ENCODE assay signal across 33 cellular contexts in the genomic region with DNA sequence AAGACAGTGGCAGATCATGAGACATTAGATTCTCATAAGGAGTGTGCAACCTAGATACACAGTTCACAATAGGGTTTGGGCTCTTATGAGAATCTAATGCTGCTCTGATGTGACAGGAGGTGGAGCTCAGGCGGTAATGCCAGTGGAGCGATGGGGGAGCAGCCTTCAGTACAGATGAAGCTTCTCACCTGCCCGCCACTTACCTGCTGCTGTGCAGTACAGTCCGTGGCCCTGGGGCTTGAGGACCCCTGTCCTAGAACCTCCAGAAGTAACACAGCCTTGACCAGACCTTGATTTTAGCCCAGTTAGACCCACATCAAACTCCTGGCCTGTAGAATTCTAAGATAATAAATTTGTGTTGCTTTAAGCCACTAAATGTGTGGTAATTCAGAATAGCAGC.
"Had no signal": no experiment of that assay in that cellular context is flagged by ENCODE, and none has a peak within 500 bp of the region (broad histone marks: within the 10 kb centered on the region; RNA-seq: fewer than 3 reads in every experiment).

No MANE protein-coding gene starts in this region.

- H3K9me3 ChIP-seq: adrenal gland, body of pancreas, breast epithelium had no signal

- FAIRE-seq: astrocyte, TTC549 had no signal

- H3K27me3 ChIP-seq: adrenal gland, body of pancreas, brain microvascular endothelial cell, breast epithelium had no signal

- ATAC-seq: activated CD8-positive, alpha-beta T cell treated with anti-CD3 and anti-CD28 coated beads for 36 hours; activated naive CD4-positive, alpha-beta T cell treated with anti-CD3 and anti-CD28 coated beads, Interleukin-2, amount 50 U/mL, for 72 hours; activated T-cell treated with anti-CD3 and anti-CD28 coated beads, Interleukin-2, amount 50 U/mL, for 4 hours; activated T-cell treated with anti-CD3 and anti-CD28 coated beads, Interleukin-2, amount 50 U/mL, for 72 hours; activated T-helper 17 cell treated with anti-CD3 and anti-CD28 coated beads, Interleukin-2, amount 50 U/mL, for 72 hours; body of pancreas; T-cell; T-helper 17 cell had no signal

- H3K9me3 Mint-ChIP-seq: activated B cell treated with CpG ODN at 0.5 μM for 24 hours; activated CD4-positive, alpha-beta memory T cell treated with anti-CD3 and anti-CD28 coated beads for 36 hours; activated CD4-positive, alpha-beta T cell treated with anti-CD3 and anti-CD28 coated beads, Interleukin-2, amount 10 ng/mL, durations not matched to agents 24 days and 14 days; activated CD8-positive, alpha-beta T cell treated with anti-CD3 and anti-CD28 coated beads for 36 hours; activated naive CD4-positive, alpha-beta T cell treated with anti-CD3 and anti-CD28 coated beads for 36 hours; activated naive CD4-positive, alpha-beta T cell treated with anti-CD3 and anti-CD28 coated beads, Interleukin-2, amount 50 U/mL, for 72 hours; activated naive CD8-positive, alpha-beta T cell treated with anti-CD3 and anti-CD28 coated beads for 36 hours; activated T-cell treated with anti-CD3 and anti-CD28 coated beads, Interleukin-2, amount 50 U/mL, for 4 hours; activated T-cell treated with anti-CD3 and anti-CD28 coated beads, Interleukin-2, amount 50 U/mL, for 72 hours; activated T-helper 1 cell treated with anti-CD3 and anti-CD28 coated beads, Interleukin-12 subunit alpha, Interleukin-12 subunit beta, Interleukin-2, Interleukin-4 antibody, amounts not matched to agents 30 ng/mL and 10 ng/mL and 1 ng/mL, durations not matched to agents 14 hours and 24 hours and 36 hours; activated T-helper 17 cell treated with anti-CD3 and anti-CD28 coated beads, Interleukin-2, amount 50 U/mL, for 72 hours; T-cell had no signal

- H3K4me3 ChIP-seq: adrenal gland, body of pancreas, breast epithelium had no signal

- H3K4me1 Mint-ChIP-seq: activated B cell treated with CpG ODN at 0.5 μM for 24 hours; activated CD4-positive, alpha-beta T cell treated with anti-CD3 and anti-CD28 coated beads, Interleukin-2, amount 10 ng/mL, durations not matched to agents 24 days and 14 days; activated T-helper 17 cell treated with anti-CD3 and anti-CD28 coated beads, Interleukin-2, amount 50 U/mL, for 72 hours; T-cell; T-helper 17 cell had no signal

- H3K4me1 ChIP-seq: adrenal gland, body of pancreas, breast epithelium had no signal

- H3K4me3 Mint-ChIP-seq: activated B cell treated with CpG ODN at 0.5 μM for 24 hours; activated CD4-positive, alpha-beta memory T cell treated with anti-CD3 and anti-CD28 coated beads for 36 hours; activated CD4-positive, alpha-beta T cell treated with anti-CD3 and anti-CD28 coated beads, Interleukin-2, amount 10 ng/mL, durations not matched to agents 24 days and 14 days; activated CD8-positive, alpha-beta T cell treated with anti-CD3 and anti-CD28 coated beads for 36 hours; activated naive CD4-positive, alpha-beta T cell treated with anti-CD3 and anti-CD28 coated beads for 36 hours; activated naive CD8-positive, alpha-beta T cell treated with anti-CD3 and anti-CD28 coated beads for 36 hours; activated T-cell treated with anti-CD3 and anti-CD28 coated beads, Interleukin-2, amount 50 U/mL, for 4 hours; activated T-cell treated with anti-CD3 and anti-CD28 coated beads, Interleukin-2, amount 50 U/mL, for 72 hours; activated T-helper 1 cell treated with anti-CD3 and anti-CD28 coated beads, Interleukin-12 subunit alpha, Interleukin-12 subunit beta, Interleukin-2, Interleukin-4 antibody, amounts not matched to agents 30 ng/mL and 10 ng/mL and 1 ng/mL, durations not matched to agents 14 hours and 24 hours and 36 hours; activated T-helper 17 cell treated with anti-CD3 and anti-CD28 coated beads, Interleukin-2, amount 50 U/mL, for 72 hours; T-cell; T-helper 17 cell had no signal

- DNase-seq: activated B cell treated with CpG ODN at 0.5 μM for 24 hours; activated CD4-positive, alpha-beta memory T cell treated with anti-CD3 and anti-CD28 coated beads for 36 hours; activated CD4-positive, alpha-beta T cell treated with anti-CD3 and anti-CD28 coated beads for 4 hours; activated CD4-positive, alpha-beta T cell treated with anti-CD3 and anti-CD28 coated beads, Interleukin-2, amount 10 ng/mL, durations not matched to agents 24 days and 14 days; activated CD4-positive, alpha-beta T cell treated with anti-CD3 and anti-CD28 coated beads, Interleukin-2, amount 50 U/mL, for 1 hour; activated CD4-positive, alpha-beta T cell treated with anti-CD3 and anti-CD28 coated beads, Interleukin-2, amount 50 U/mL, for 4 hours; activated CD4-positive, CD25-positive, alpha-beta regulatory T cell treated with anti-CD3 and anti-CD28 coated beads, Interleukin-2, amount 50 U/mL, for 72 hours; activated CD8-positive, alpha-beta memory T cell treated with anti-CD3 and anti-CD28 coated beads, Interleukin-2, amount 50 U/mL, for 4 hours; activated CD8-positive, alpha-beta T cell treated with anti-CD3 and anti-CD28 coated beads for 36 hours; activated effector memory CD4-positive, alpha-beta T cell treated with anti-CD3 and anti-CD28 coated beads, Interleukin-2, amount 50 U/mL, for 16 hours; activated gamma-delta T cell treated with Interleukin-2 at 50 U/mL for 16 hours; activated naive CD4-positive, alpha-beta T cell; activated naive CD4-positive, alpha-beta T cell treated with anti-CD3 and anti-CD28 coated beads for 36 hours; activated naive CD4-positive, alpha-beta T cell treated with anti-CD3 and anti-CD28 coated beads, Interleukin-2, amount 50 U/mL, for 16 hours; activated naive CD8-positive, alpha-beta T cell treated with anti-CD3 and anti-CD28 coated beads for 36 hours; activated T-cell treated with anti-CD3 and anti-CD28 coated beads for 4 hours; activated T-cell treated with anti-CD3 and anti-CD28 coated beads, Interleukin-2, amount 50 U/mL, for 1 hour; activated T-cell treated with anti-CD3 and anti-CD28 coated beads, Interleukin-2, amount 50 U/mL, for 4 hours; activated T-cell treated with anti-CD3 and anti-CD28 coated beads, Interleukin-2, amount 50 U/mL, for 72 hours; amniotic stem cell; body of pancreas; central memory CD4-positive, alpha-beta T cell; T-cell; T-helper 17 cell had no signal

- H3K27ac Mint-ChIP-seq: activated B cell treated with CpG ODN at 0.5 μM for 24 hours; activated CD4-positive, alpha-beta memory T cell treated with anti-CD3 and anti-CD28 coated beads for 36 hours; activated CD4-positive, alpha-beta T cell treated with anti-CD3 and anti-CD28 coated beads, Interleukin-2, amount 10 ng/mL, durations not matched to agents 24 days and 14 days; activated CD8-positive, alpha-beta T cell treated with anti-CD3 and anti-CD28 coated beads for 36 hours; activated naive CD4-positive, alpha-beta T cell treated with anti-CD3 and anti-CD28 coated beads for 36 hours; activated naive CD4-positive, alpha-beta T cell treated with anti-CD3 and anti-CD28 coated beads, Interleukin-2, amount 50 U/mL, for 72 hours; activated naive CD8-positive, alpha-beta T cell treated with anti-CD3 and anti-CD28 coated beads for 36 hours; activated T-cell treated with anti-CD3 and anti-CD28 coated beads, Interleukin-2, amount 50 U/mL, for 72 hours; activated T-helper 1 cell treated with anti-CD3 and anti-CD28 coated beads, Interleukin-12 subunit alpha, Interleukin-12 subunit beta, Interleukin-2, Interleukin-4 antibody, amounts not matched to agents 30 ng/mL and 10 ng/mL and 1 ng/mL, durations not matched to agents 14 hours and 24 hours and 36 hours; activated T-helper 17 cell treated with anti-CD3 and anti-CD28 coated beads, Interleukin-2, amount 50 U/mL, for 72 hours; T-cell; T-helper 17 cell had no signal

- H3K36me3 Mint-ChIP-seq: activated CD4-positive, alpha-beta memory T cell treated with anti-CD3 and anti-CD28 coated beads for 36 hours; activated naive CD4-positive, alpha-beta T cell treated with anti-CD3 and anti-CD28 coated beads, Interleukin-2, amount 50 U/mL, for 72 hours; activated naive CD8-positive, alpha-beta T cell treated with anti-CD3 and anti-CD28 coated beads for 36 hours; T-cell had no signal

- H3K36me3 ChIP-seq: adrenal gland, brain microvascular endothelial cell, breast epithelium had no signal

- H3K27ac ChIP-seq: adrenal gland, body of pancreas, brain microvascular endothelial cell, breast epithelium, VCaP had no signal

- H3K27me3 Mint-ChIP-seq: activated B cell treated with CpG ODN at 0.5 μM for 24 hours; activated CD4-positive, alpha-beta T cell treated with anti-CD3 and anti-CD28 coated beads, Interleukin-2, amount 10 ng/mL, durations not matched to agents 24 days and 14 days; T-cell had no signal
